In the genomic region with DNA sequence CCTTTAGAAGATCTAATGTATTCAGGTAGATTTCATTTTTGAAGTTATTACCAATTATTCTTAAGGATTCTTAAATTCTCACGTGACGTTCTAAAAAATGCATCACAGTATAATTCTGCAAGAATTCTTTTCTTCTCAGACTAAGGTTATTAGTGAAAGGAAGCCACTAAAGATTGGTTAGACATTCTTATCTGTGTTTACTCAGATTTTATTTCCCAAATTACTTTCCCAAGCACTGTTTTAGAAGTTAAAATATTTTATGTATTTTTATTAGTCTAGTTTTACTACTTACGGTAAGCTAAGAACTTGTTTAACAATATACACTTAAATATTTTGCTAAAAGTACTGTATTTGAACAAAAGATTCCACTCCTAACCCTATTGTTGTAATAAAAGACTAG, we compare ENCODE assay signal across 8 cellular contexts.
"Had no signal": no experiment of that assay in that cellular context is flagged by ENCODE, and none has a peak within 500 bp of the region (broad histone marks: within the 10 kb centered on the region; RNA-seq: fewer than 3 reads in every experiment).

No MANE protein-coding gene starts in this region.

- H3K4me1 ChIP-seq: HAP-1 had no signal

- H3K27ac ChIP-seq: GM23248, HL-60 had no signal

- H3K9ac ChIP-seq: GM23248 had no signal

- H3K9me3 ChIP-seq: HAP-1 had no signal

- DNase-seq: GM23248, GOT3, H7, KBM-7 had no signal

- H2AFZ ChIP-seq: GM23248 had no signal

- H3K4me3 ChIP-seq: GM23248, HAP-1 had no signal

- FAIRE-seq: HepG2 had no signal

- ATAC-seq: HCT116, HepG2 had no signal
